ENCODE assay signal across 9 cellular contexts in the genomic region with DNA sequence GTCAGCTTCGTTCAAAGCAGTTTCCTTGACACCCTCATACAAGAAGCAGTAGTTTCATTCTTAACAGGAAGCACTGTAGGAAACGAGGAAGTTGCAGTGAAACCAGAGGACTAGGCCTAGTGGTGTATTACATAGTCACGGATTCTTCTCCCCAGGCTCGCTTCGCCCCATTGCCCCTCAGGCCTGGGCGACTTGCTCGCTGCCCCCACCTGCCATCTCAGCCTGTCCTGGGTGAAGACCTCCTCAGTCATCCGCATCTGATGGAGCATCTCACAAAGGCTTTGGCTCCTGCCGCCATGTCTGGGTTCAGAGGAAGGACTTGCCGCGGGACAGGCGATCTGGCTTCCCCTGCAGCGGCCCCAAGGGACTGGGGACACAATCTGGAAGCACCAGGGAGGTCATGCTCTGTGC.
A peak's percentile ranks its signal among the peaks of the same experiment; 100 is the strongest.
DNase-seq lines count a peak whose midpoint lies in the region; ATAC-seq and TF ChIP-seq lines count a peak whose summit lies in the region.
"Had no signal": no experiment of that assay in that cellular context is flagged by ENCODE, and none has a peak within 500 bp of the region (broad histone marks: within the 10 kb centered on the region; RNA-seq: fewer than 3 reads in every experiment).

No MANE protein-coding gene starts in this region.

- no peaks in the 10 kb centered on the region for H3K9me3 ChIP-seq in fibroblast of lung (ENCODE audit: control insufficient read depth, insufficient read depth, low read depth, low read length)
- no peaks in the 10 kb centered on the region for H3K9me3 ChIP-seq in CD4-positive, alpha-beta memory T cell (ENCODE audit: control insufficient read depth in 1 of 2, low read length in 2 of 2)

- peaks cover 0 to 3% (median 2%) of the 10 kb centered on the region in 4 donors for H3K4me1 Mint-ChIP-seq in CD4-positive, alpha-beta memory T cell

- no peak overlapping the region for H3K27ac Mint-ChIP-seq in CD4-positive, alpha-beta memory T cell

- intact Hi-C loops in CD4-positive, alpha-beta memory T cell (cut with micrococcal nuclease): no loop called here

- CTCF ChIA-PET in CD4-positive, alpha-beta memory T cell (lab: Charles Lee; ENCODE audit: partially characterized antibody): no interaction called here

- H4K20me1 ChIP-seq in fibroblast of lung (ENCODE audit: control insufficient read depth, extremely low read depth, insufficient read depth, low read length): no peaks in the 10 kb centered on the region

- no peak overlapping the region for H3K4me2 ChIP-seq in fibroblast of lung (ENCODE audit: extremely low read depth, insufficient read depth, low read length)

- POLR2A ChIA-PET in CD4-positive, alpha-beta memory T cell (lab: Charles Lee; ENCODE audit: partially characterized antibody): no interaction called here

- peaks cover 0 to 6% (median 0%) of the 10 kb centered on the region in 8 donors for H3K9me3 Mint-ChIP-seq in CD4-positive, alpha-beta memory T cell

- no peaks in the 10 kb centered on the region for H3K36me3 ChIP-seq in fibroblast of lung (ENCODE audit: control insufficient read depth, insufficient read depth, low read length)
- H3K36me3 ChIP-seq in CD4-positive, alpha-beta memory T cell (ENCODE audit: insufficient read depth, low read length): no peaks in the 10 kb centered on the region

- no peaks in the 10 kb centered on the region for H3K4me1 ChIP-seq in fibroblast of lung (ENCODE audit: control insufficient read depth, extremely low read depth, insufficient read depth, low read length)
- H3K4me1 ChIP-seq in CD4-positive, alpha-beta memory T cell (ENCODE audit: insufficient read depth, low read length): no peaks in the 10 kb centered on the region

- H3K4me3 Mint-ChIP-seq in CD4-positive, alpha-beta memory T cell: no peak overlapping the region

- no peak overlapping the region for H3K4me3 ChIP-seq in fibroblast of lung (replicated peaks in 1 of 4; ENCODE audit: control extremely low read depth in 1 of 4, insufficient read depth in 1 of 4, low read depth in 3 of 4, low read length in 4 of 4)
- H3K4me3 ChIP-seq in CD4-positive, alpha-beta memory T cell (ENCODE audit: low read length in 2 of 2): no peak overlapping the region

- H3K36me3 Mint-ChIP-seq in CD4-positive, alpha-beta memory T cell: no peaks in the 10 kb centered on the region

- peak; percentile 93 for ATAC-seq in GM18502 (IDR thresholded peaks at IDR 0.05; ENCODE audit: poor library complexity, unreplicated experiment)
- peak; percentile 84 for ATAC-seq in GM21515 (IDR thresholded peaks at IDR 0.05; ENCODE audit: unreplicated experiment)
- peak; percentile 80 for ATAC-seq in HG03457 (IDR thresholded peaks at IDR 0.05; ENCODE audit: unreplicated experiment)

- no peak for DNase-seq in fibroblast of lung (ENCODE audit: low read depth in 2 of 2)
- no peak for DNase-seq in stimulated activated CD4-positive, alpha-beta T cell treated with anti-CD3 and anti-CD28 coated beads, Interleukin-15, amount 100 ng/mL, for 24 hours
- DNase-seq in CD4-positive, alpha-beta memory T cell: no peak
- DNase-seq in DMS79 treated with DMSO at 0.1 percent for 48 hours (lab: John Stamatoyannopoulos, UW): no peak
- no peak for DNase-seq in DMS53 (lab: John Stamatoyannopoulos, UW)
- DNase-seq: amniotic stem cell had no signal

- H3K9ac ChIP-seq in fibroblast of lung (ENCODE audit: insufficient read depth, low read length): no peak overlapping the region

- H2AFZ ChIP-seq in fibroblast of lung (ENCODE audit: low read length): peak overlapping the region; percentile 68

- H3K79me2 ChIP-seq in fibroblast of lung (ENCODE audit: control insufficient read depth, insufficient read depth, low read length): no peaks in the 10 kb centered on the region

- peaks cover 3 to 6% of the 10 kb centered on the region in 2 donors for H3K27me3 Mint-ChIP-seq in CD4-positive, alpha-beta memory T cell

- H3K27me3 ChIP-seq in fibroblast of lung (ENCODE audit: control insufficient read depth, insufficient read depth, low read length): no peaks in the 10 kb centered on the region
- H3K27me3 ChIP-seq in CD4-positive, alpha-beta memory T cell (ENCODE audit: insufficient read depth, low read length): no peaks in the 10 kb centered on the region

- H3K27ac ChIP-seq in fibroblast of lung (ENCODE audit: insufficient read depth, low read length): no peak overlapping the region
- H3K27ac ChIP-seq in CD4-positive, alpha-beta memory T cell (ENCODE audit: low read depth, low read length): no peak overlapping the region

- no peak for TF ChIP-seq CTCF in fibroblast of lung (conservative IDR thresholded peaks at IDR 0.05 in 1 of 2, IDR thresholded peaks at IDR 0.05 in 1 of 2; ENCODE audit: low read depth in 1 of 2, low read length in 2 of 2)
